In the genomic region with DNA sequence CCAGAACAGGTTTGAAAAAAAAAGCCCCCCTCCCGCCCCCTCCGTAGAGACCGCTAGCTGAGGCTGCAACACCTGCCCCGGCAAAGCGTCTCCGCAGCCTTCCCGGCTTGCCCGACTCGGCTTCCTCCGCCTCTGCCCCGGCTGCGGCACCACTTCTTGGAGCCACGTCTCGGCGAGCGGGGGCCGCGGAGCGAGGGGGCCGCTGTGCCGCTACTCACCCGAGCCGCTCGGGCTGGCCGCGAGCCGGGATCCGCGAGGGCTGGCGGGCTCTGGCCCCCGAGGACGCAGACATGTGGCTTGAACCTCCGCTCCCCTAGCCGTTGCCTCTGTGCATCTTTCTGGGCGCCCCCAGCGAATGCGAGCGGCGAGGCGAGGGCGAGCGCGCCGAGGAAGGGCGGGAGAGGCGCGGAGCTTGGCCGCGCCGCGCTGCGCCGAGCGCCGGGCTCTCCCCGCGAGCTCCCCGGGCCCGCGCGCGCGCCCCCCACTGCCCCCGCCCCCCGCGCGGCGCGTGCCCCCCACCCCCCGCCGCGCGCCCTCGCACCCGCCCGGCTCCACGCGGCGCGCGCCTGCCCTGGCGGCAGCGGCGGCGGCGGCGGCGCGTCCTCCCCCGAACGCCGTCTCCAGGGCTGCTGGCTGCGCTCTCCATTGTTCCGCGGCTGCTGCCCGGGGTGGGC, we compare ENCODE assay signal across 9 cellular contexts.
DNase-seq lines count a peak whose midpoint lies in the region; ATAC-seq and TF ChIP-seq lines count a peak whose summit lies in the region.
"Had no signal": no experiment of that assay in that cellular context is flagged by ENCODE, and none has a peak within 500 bp of the region (broad histone marks: within the 10 kb centered on the region; RNA-seq: fewer than 3 reads in every experiment).

No MANE protein-coding gene starts in this region.

- no peaks in the 10 kb centered on the region for H3K36me3 ChIP-seq in adipocyte (ENCODE audit: control insufficient read depth, insufficient read depth, low read length, severe bottlenecking)
- H3K36me3 ChIP-seq in tibial artery = no peaks in the 10 kb centered on the region

- H3K4me1 Mint-ChIP-seq in activated CD4-positive, alpha-beta T cell treated with anti-CD3 and anti-CD28 coated beads for 36 hours = no peaks in the 10 kb centered on the region

- CTCF ChIA-PET in activated CD4-positive, alpha-beta T cell treated with anti-CD3 and anti-CD28 coated beads for 36 hours (lab: Charles Lee) = no interaction called here

- H3K9ac ChIP-seq in adipocyte (ENCODE audit: low read length) = no peak overlapping the region

- TF ChIP-seq CTCF in tibial artery (IDR thresholded peaks at IDR 0.05) = no peak

- intact Hi-C loops in activated CD4-positive, alpha-beta T cell treated with anti-CD3 and anti-CD28 coated beads for 36 hours (cut with DNase I, micrococcal nuclease) = no loop called here
- intact Hi-C loops in tibial artery (cut with DNase I; ENCODE audit: low total_unique reads) = no loop called here

- POLR2A ChIA-PET in activated CD4-positive, alpha-beta T cell treated with anti-CD3 and anti-CD28 coated beads for 36 hours (lab: Charles Lee) = no interaction called here

- peaks cover 57% of the 10 kb centered on the region for H3K27me3 Mint-ChIP-seq in activated CD4-positive, alpha-beta T cell treated with anti-CD3 and anti-CD28 coated beads for 36 hours

- no peaks in the 10 kb centered on the region for H3K9me3 Mint-ChIP-seq in activated CD4-positive, alpha-beta T cell treated with anti-CD3 and anti-CD28 coated beads for 36 hours (ENCODE audit: low read depth)

- H3K27me3 ChIP-seq in adipocyte (replicated peaks; ENCODE audit: control insufficient read depth, insufficient read depth, low read length) (peaks cover 50% of the 10 kb centered on the region), tibial artery (peaks cover 0 to 16% of the 10 kb centered on the region in 2 donors)

- H3K27ac ChIP-seq in tibial artery = no peak overlapping the region

- H3K27ac Mint-ChIP-seq in activated CD4-positive, alpha-beta T cell treated with anti-CD3 and anti-CD28 coated beads for 36 hours = no peak overlapping the region
- H3K27ac Mint-ChIP-seq: activated naive CD8-positive, alpha-beta T cell had no signal

- no peaks in the 10 kb centered on the region for H3K36me3 Mint-ChIP-seq in activated CD4-positive, alpha-beta T cell treated with anti-CD3 and anti-CD28 coated beads for 36 hours (ENCODE audit: low read depth)
- H3K36me3 Mint-ChIP-seq: activated naive CD8-positive, alpha-beta T cell had no signal

- H3K9me3 ChIP-seq in adipocyte (ENCODE audit: control insufficient read depth, low read length) (peaks cover 3% of the 10 kb centered on the region), tibial artery (no peaks in the 10 kb centered on the region)

- H3K4me1 ChIP-seq in adipocyte (ENCODE audit: control insufficient read depth, insufficient read depth, low read length) (no peaks in the 10 kb centered on the region), tibial artery (peaks cover 0 to 19% (median 9%) of the 10 kb centered on the region in 4 donors)

- H3K4me3 ChIP-seq in adipocyte (ENCODE audit: low read length) = peak overlapping the region; percentile 12
- H3K4me3 ChIP-seq in tibial artery = peak overlapping the region; percentile 33 to 49

- no peak overlapping the region for H3K4me3 Mint-ChIP-seq in activated CD4-positive, alpha-beta T cell treated with anti-CD3 and anti-CD28 coated beads for 36 hours
- H3K4me3 Mint-ChIP-seq: activated naive CD8-positive, alpha-beta T cell had no signal

- ATAC-seq in activated CD4-positive, alpha-beta T cell treated with anti-CD3 and anti-CD28 coated beads for 36 hours = no peak
- ATAC-seq in GM21825 (IDR thresholded peaks at IDR 0.05; ENCODE audit: unreplicated experiment) = no peak
- ATAC-seq in esophagus mucosa = no peak

- peak; percentile 16 for DNase-seq in activated CD4-positive, alpha-beta T cell treated with anti-CD3 and anti-CD28 coated beads for 36 hours
- no peak for DNase-seq in activated CD4-positive, alpha-beta T cell treated with anti-CD3 and anti-CD28 coated beads, Interleukin-2, amount 50 U/mL, for 4 hours
- DNase-seq in adipocyte (ENCODE audit: low read depth) = peak; percentile 39
- peak; percentile 79 for DNase-seq in left kidney (ENCODE audit: low read depth, low spot score)
- no peak for DNase-seq in tibial artery
- no peak for DNase-seq in SKM-1 (lab: John Stamatoyannopoulos, UW; ENCODE audit: unreplicated experiment)

Comparison
In these comparisons a context has a peak if more than half of its experiments do, and no peak if none do; other contexts are left out.
1. DNase-seq: peak in activated CD4-positive, alpha-beta T cell treated with anti-CD3 and anti-CD28 coated beads for 36 hours (single experiment), adipocyte (single experiment) and left kidney (single experiment); none in activated CD4-positive, alpha-beta T cell treated with anti-CD3 and anti-CD28 coated beads, Interleukin-2, amount 50 U/mL, for 4 hours (0 of 2), tibial artery (0 of 2) and SKM-1 (single experiment).